In genomic region chr16:19143241-19143640, GRCh38 we compare ENCODE assay signal across 1 cellular context.
A peak's percentile ranks its signal among the peaks of the same experiment; 100 is the strongest.
TF ChIP-seq lines count a peak whose summit lies in the region.

No MANE protein-coding gene starts in this region.

TF ChIP-seq in HEK293, 187 proteins besides CTCF, POLR2A, EP300 and RAD21 (continued from another document and continues in another):
- TF ChIP-seq ZNF26 (tag by site-specific recombination; IDR thresholded peaks at IDR 0.05): no peak
- no peak for TF ChIP-seq PRDM10 (tag by site-specific recombination; IDR thresholded peaks at IDR 0.05)
- no peak for TF ChIP-seq ZNF426 (tag by site-specific recombination; IDR thresholded peaks at IDR 0.05)
- no peak for TF ChIP-seq ZNF266 (tag by site-specific recombination; IDR thresholded peaks at IDR 0.05; ENCODE audit: low read depth)
- no peak for TF ChIP-seq KLF10 (tag by site-specific recombination; IDR thresholded peaks at IDR 0.05)
- TF ChIP-seq ZNF501 (tag by site-specific recombination; IDR thresholded peaks at IDR 0.05): no peak
- TF ChIP-seq ZFP3 (tag by site-specific recombination; IDR thresholded peaks at IDR 0.05; ENCODE audit: low read depth): no peak
- TF ChIP-seq ZNF280C (tag by site-specific recombination; IDR thresholded peaks at IDR 0.05): no peak
- TF ChIP-seq ZNF510 (tag by site-specific recombination; IDR thresholded peaks at IDR 0.05; ENCODE audit: insufficient replicate concordance): no peak
- no peak for TF ChIP-seq ZNF391 (tag by site-specific recombination; IDR thresholded peaks at IDR 0.05; ENCODE audit: borderline replicate concordance, low read depth)
- TF ChIP-seq ZNF362 (tag by site-specific recombination; IDR thresholded peaks at IDR 0.05): no peak
- peak; percentile 84 for TF ChIP-seq PRDM6 (tag by site-specific recombination; IDR thresholded peaks at IDR 0.05)
- TF ChIP-seq ZNF670 (tag by site-specific recombination; IDR thresholded peaks at IDR 0.05; ENCODE audit: low read depth): no peak
- TF ChIP-seq ZNF529 (tag by site-specific recombination; IDR thresholded peaks at IDR 0.05; ENCODE audit: insufficient replicate concordance): no peak
- no peak for TF ChIP-seq ZNF837 (tag by site-specific recombination; IDR thresholded peaks at IDR 0.05)
- no peak for TF ChIP-seq PRDM4 (tag by site-specific recombination; IDR thresholded peaks at IDR 0.05)
- no peak for TF ChIP-seq ZNF18 (tag by site-specific recombination; IDR thresholded peaks at IDR 0.05)
- no peak for TF ChIP-seq KLF9 (tag by site-specific recombination; IDR thresholded peaks at IDR 0.05; ENCODE audit: low read depth)
- no peak for TF ChIP-seq ZNF223 (tag by site-specific recombination; IDR thresholded peaks at IDR 0.05)
- TF ChIP-seq ZIC2 (tag by site-specific recombination; IDR thresholded peaks at IDR 0.05): peak; percentile 38; the same call in 1 of the 2 replicates
- TF ChIP-seq ZNF433 (tag by site-specific recombination; IDR thresholded peaks at IDR 0.05; ENCODE audit: low read depth): no peak
- no peak for TF ChIP-seq ZNF830 (tag by site-specific recombination; IDR thresholded peaks at IDR 0.05; ENCODE audit: low read depth)
- TF ChIP-seq ZNF660 (tag by site-specific recombination; IDR thresholded peaks at IDR 0.05): no peak
- TF ChIP-seq MYNN (tag by site-specific recombination; IDR thresholded peaks at IDR 0.05; ENCODE audit: borderline replicate concordance): no peak
- TF ChIP-seq ZNF521 (tag by site-specific recombination; IDR thresholded peaks at IDR 0.05): no peak
- peak; percentile 87 for TF ChIP-seq SP7 (tag by site-specific recombination; IDR thresholded peaks at IDR 0.05)
- 0 out of 2 replicates have a peak, but pooled peaks have one; percentile 18 for TF ChIP-seq OSR2 (tag by site-specific recombination; IDR thresholded peaks at IDR 0.05)
- TF ChIP-seq ZNF701 (tag by site-specific recombination; IDR thresholded peaks at IDR 0.05): no peak
- TF ChIP-seq ZNF629 (tag by site-specific recombination; IDR thresholded peaks at IDR 0.05): peak; percentile 53
- no peak for TF ChIP-seq REST (tag by site-specific recombination; IDR thresholded peaks at IDR 0.05)
- no peak for TF ChIP-seq KLF16 (tag by site-specific recombination; IDR thresholded peaks at IDR 0.05)
- no peak for TF ChIP-seq SCRT2 (tag by site-specific recombination; IDR thresholded peaks at IDR 0.05)
- TF ChIP-seq ZNF398 (tag by site-specific recombination; IDR thresholded peaks at IDR 0.05): no peak
- TF ChIP-seq ZNF24 (tag by site-specific recombination; IDR thresholded peaks at IDR 0.05): 0 out of 2 replicates have a peak, but pooled peaks have one; percentile 44
- TF ChIP-seq ZNF239 (tag by site-specific recombination; IDR thresholded peaks at IDR 0.05): no peak
- TF ChIP-seq ZNF23 (tag by site-specific recombination; IDR thresholded peaks at IDR 0.05; ENCODE audit: borderline replicate concordance): no peak
- peak; percentile 88 for TF ChIP-seq INSM2 (tag by site-specific recombination; IDR thresholded peaks at IDR 0.05)
